8 cellular contexts compared by ENCODE assay signal in genomic region chr13:24995225-24995804, GRCh38.
DNase-seq lines count a peak whose midpoint lies in the region; ATAC-seq lines count a peak whose summit lies in the region.

No MANE protein-coding gene starts in this region.

- ATAC-seq in GM21367 (IDR thresholded peaks at IDR 0.05; ENCODE audit: unreplicated experiment): peak; percentile 51
- ATAC-seq in left cardiac atrium: peak in 1 of 2 donors; percentile 79
- ATAC-seq in GM21381 (IDR thresholded peaks at IDR 0.05; ENCODE audit: unreplicated experiment): no peak

- peaks cover 13 to 37% of the 10 kb centered on the region in 2 donors for H3K27me3 Mint-ChIP-seq in CD8-positive, alpha-beta memory T cell

- CTCF ChIA-PET in CD8-positive, alpha-beta memory T cell (lab: Charles Lee): interaction anchor here (1.2 to 2.5 kb wide), 4 partner anchors 10 to 42 kb away, joined by 4 to 12 read pairs (median 5); no protein-coding TSS in a partner anchor

- H3K9me3 ChIP-seq in CD8-positive, alpha-beta memory T cell (ENCODE audit: low read length): no peaks in the 10 kb centered on the region
- no peaks in the 10 kb centered on the region for H3K9me3 ChIP-seq in SJSA1 (replicated peaks)

- H3K9me3 Mint-ChIP-seq in CD8-positive, alpha-beta memory T cell: no peaks in the 10 kb centered on the region

- H3K4me3 ChIP-seq in CD8-positive, alpha-beta memory T cell (ENCODE audit: low read length): no peak overlapping the region
- no peak overlapping the region for H3K4me3 ChIP-seq in SJSA1
- no peak overlapping the region for H3K4me3 ChIP-seq in skeletal muscle cell (ENCODE audit: low read depth, low read length)

- H3K4me3 Mint-ChIP-seq in CD8-positive, alpha-beta memory T cell: no peak overlapping the region

- H3K4me1 Mint-ChIP-seq in CD8-positive, alpha-beta memory T cell: peaks cover 3 to 4% (median 4%) of the 10 kb centered on the region in 3 donors

- no peaks in the 10 kb centered on the region for H3K4me1 ChIP-seq in CD8-positive, alpha-beta memory T cell (ENCODE audit: insufficient read depth, low read length)
- no peaks in the 10 kb centered on the region for H3K4me1 ChIP-seq in SJSA1 (replicated peaks)

- peak; percentile 18 to 65 (median 28) for DNase-seq in CD8-positive, alpha-beta memory T cell
- DNase-seq in NCI-H1417 (lab: John Stamatoyannopoulos, UW) (peak; percentile 53 to 86 (median 82)), SJSA1 (ENCODE audit: low read depth in 1 of 2, low spot score in 2 of 2) (peak; percentile 59 to 69), left cardiac atrium (peak; percentile 37), skeletal muscle cell (ENCODE audit: low read depth) (peak; percentile 43)
- DNase-seq in activated naive CD8-positive, alpha-beta T cell treated with anti-CD3 and anti-CD28 coated beads, Interleukin-2, amount 50 U/mL, for 16 hours (ENCODE audit: low read depth, low spot score): peak; percentile 6

- no peak overlapping the region for H3K27ac ChIP-seq in CD8-positive, alpha-beta memory T cell (ENCODE audit: low read depth, low read length)
- H3K27ac ChIP-seq in SJSA1: no peak overlapping the region

- intact Hi-C loops in left cardiac atrium (cut with DNase I): no loop called here

- no peaks in the 10 kb centered on the region for H3K36me3 Mint-ChIP-seq in CD8-positive, alpha-beta memory T cell

- no peaks in the 10 kb centered on the region for H3K27me3 ChIP-seq in CD8-positive, alpha-beta memory T cell (ENCODE audit: insufficient read depth, low read length, poor library complexity, severe bottlenecking)
- H3K27me3 ChIP-seq in SJSA1 (replicated peaks): no peaks in the 10 kb centered on the region

- POLR2A ChIA-PET in CD8-positive, alpha-beta memory T cell (lab: Charles Lee): no interaction called here

- no peak overlapping the region for H3K27ac Mint-ChIP-seq in CD8-positive, alpha-beta memory T cell

- no peaks in the 10 kb centered on the region for H3K36me3 ChIP-seq in CD8-positive, alpha-beta memory T cell (ENCODE audit: insufficient read depth, low read length)
- no peaks in the 10 kb centered on the region for H3K36me3 ChIP-seq in SJSA1

Comparison
In these comparisons a context has a peak if more than half of its experiments do, and no peak if none do; other contexts are left out.
1. DNase-seq: peak in every context shown above with its lines; median percentile 82 in NCI-H1417; 64 in SJSA1; 43 in skeletal muscle cell; 37 in left cardiac atrium; 28 in CD8-positive, alpha-beta memory T cell; 6 in activated naive CD8-positive, alpha-beta T cell treated with anti-CD3 and anti-CD28 coated beads, Interleukin-2, amount 50 U/mL, for 16 hours.